16 cellular contexts compared by ENCODE assay signal in genomic region chr17:80618304-80618703, GRCh38.
"Had no signal": no experiment of that assay in that cellular context is flagged by ENCODE, and none has a peak within 500 bp of the region (broad histone marks: within the 10 kb centered on the region; RNA-seq: fewer than 3 reads in every experiment).

No MANE protein-coding gene starts in this region.

- H3K27ac Mint-ChIP-seq: activated CD8-positive, alpha-beta memory T cell treated with anti-CD3 and anti-CD28 coated beads, Interleukin-2, amount 10 ng/mL, durations not matched to agents 7 days and 5 days; stimulated activated memory B cell treated with anti-CD40 and anti-IgM and Interleukin-4, amounts not matched to agents 10 μg/mL and 1 μg/mL and 100 μg/mL, for 72 hours had no signal

- ATAC-seq: activated CD8-positive, alpha-beta memory T cell treated with anti-CD3 and anti-CD28 coated beads, Interleukin-2, amount 10 ng/mL, durations not matched to agents 7 days and 5 days; left ventricle myocardium superior; stimulated activated memory B cell treated with anti-CD40 and anti-IgM and Interleukin-4, amounts not matched to agents 10 μg/mL and 1 μg/mL and 100 μg/mL, for 72 hours had no signal

- H3K27me3 Mint-ChIP-seq: activated CD4-positive, alpha-beta T cell treated with anti-CD3 and anti-CD28 coated beads, Interleukin-2, amount 10 ng/mL, durations not matched to agents 24 days and 14 days; activated CD8-positive, alpha-beta memory T cell treated with anti-CD3 and anti-CD28 coated beads, Interleukin-2, amount 10 ng/mL, durations not matched to agents 7 days and 5 days; stimulated activated memory B cell treated with anti-CD40 and anti-IgM and Interleukin-4, amounts not matched to agents 10 μg/mL and 1 μg/mL and 100 μg/mL, for 72 hours had no signal

- H3K27me3 ChIP-seq: brain microvascular endothelial cell, hepatocyte, ovary, SJSA1, testis had no signal

- H3K4me3 Mint-ChIP-seq: activated CD4-positive, alpha-beta T cell treated with anti-CD3 and anti-CD28 coated beads, Interleukin-2, amount 10 ng/mL, durations not matched to agents 24 days and 14 days; activated CD8-positive, alpha-beta memory T cell treated with anti-CD3 and anti-CD28 coated beads, Interleukin-2, amount 10 ng/mL, durations not matched to agents 7 days and 5 days; activated T-cell treated with anti-CD3 and anti-CD28 coated beads, Interleukin-2, amount 50 U/mL, for 4 hours; stimulated activated memory B cell treated with anti-CD40 and anti-IgM and Interleukin-4, amounts not matched to agents 10 μg/mL and 1 μg/mL and 100 μg/mL, for 72 hours had no signal

- DNase-seq: activated CD4-positive, alpha-beta T cell treated with anti-CD3 and anti-CD28 coated beads, Interleukin-2, amount 10 ng/mL, durations not matched to agents 24 days and 14 days; activated CD8-positive, alpha-beta memory T cell treated with anti-CD3 and anti-CD28 coated beads, Interleukin-2, amount 10 ng/mL, durations not matched to agents 7 days and 5 days; activated T-cell treated with anti-CD3 and anti-CD28 coated beads, Interleukin-2, amount 50 U/mL, for 4 hours; amniotic stem cell; brain microvascular endothelial cell; cerebellar nuclear complex; dermis blood vessel endothelial cell; left ventricle myocardium superior; mesenchymal stem cell; ovary; SW 1271; testis; WERI-Rb-1 had no signal

- H3K4me1 ChIP-seq: testis had no signal

- H3K36me3 ChIP-seq: brain microvascular endothelial cell, ovary, SJSA1, WERI-Rb-1 had no signal

- H3K36me3 Mint-ChIP-seq: activated CD8-positive, alpha-beta memory T cell treated with anti-CD3 and anti-CD28 coated beads, Interleukin-2, amount 10 ng/mL, durations not matched to agents 7 days and 5 days; stimulated activated memory B cell treated with anti-CD40 and anti-IgM and Interleukin-4, amounts not matched to agents 10 μg/mL and 1 μg/mL and 100 μg/mL, for 72 hours had no signal

- H3K9me3 ChIP-seq: ovary, testis had no signal

- H3K4me3 ChIP-seq: hepatocyte, ovary, SJSA1, testis had no signal

- H3K9me3 Mint-ChIP-seq: activated CD4-positive, alpha-beta T cell treated with anti-CD3 and anti-CD28 coated beads, Interleukin-2, amount 10 ng/mL, durations not matched to agents 24 days and 14 days; activated T-cell treated with anti-CD3 and anti-CD28 coated beads, Interleukin-2, amount 50 U/mL, for 4 hours; stimulated activated memory B cell treated with anti-CD40 and anti-IgM and Interleukin-4, amounts not matched to agents 10 μg/mL and 1 μg/mL and 100 μg/mL, for 72 hours had no signal

- H3K27ac ChIP-seq: brain microvascular endothelial cell, hepatocyte, ovary, SJSA1, testis, WERI-Rb-1 had no signal
